In genomic region chr6:161922631-161923119, GRCh38 we compare ENCODE assay signal across 9 cellular contexts.
A peak's percentile ranks its signal among the peaks of the same experiment; 100 is the strongest.
DNase-seq lines count a peak whose midpoint lies in the region; ATAC-seq, FAIRE-seq and TF ChIP-seq lines count a peak whose summit lies in the region.
"Had no signal": no experiment of that assay in that cellular context is flagged by ENCODE, and none has a peak within 500 bp of the region (broad histone marks: within the 10 kb centered on the region; RNA-seq: fewer than 3 reads in every experiment).

No MANE protein-coding gene starts in this region.

- H3K36me3 Mint-ChIP-seq in activated naive CD8-positive, alpha-beta T cell treated with anti-CD3 and anti-CD28 coated beads, Interleukin-2, amount 50 U/mL, for 24 hours (ENCODE audit: low read depth), result no peaks in the 10 kb centered on the region
- H3K36me3 Mint-ChIP-seq in CD4-positive, alpha-beta memory T cell, result no peaks in the 10 kb centered on the region

- no peaks in the 10 kb centered on the region for H3K27me3 Mint-ChIP-seq in activated naive CD8-positive, alpha-beta T cell treated with anti-CD3 and anti-CD28 coated beads, Interleukin-2, amount 50 U/mL, for 24 hours
- no peaks in the 10 kb centered on the region for H3K27me3 Mint-ChIP-seq in CD4-positive, alpha-beta memory T cell

- peak; percentile 57 for TF ChIP-seq CTCF in NB4 (IDR thresholded peaks at IDR 0.05; ENCODE audit: low read depth, low read length)

- no peak overlapping the region for H3K27ac Mint-ChIP-seq in activated naive CD8-positive, alpha-beta T cell treated with anti-CD3 and anti-CD28 coated beads, Interleukin-2, amount 50 U/mL, for 24 hours
- H3K27ac Mint-ChIP-seq in CD4-positive, alpha-beta memory T cell, result no peak overlapping the region

- no peaks in the 10 kb centered on the region for H3K9me3 Mint-ChIP-seq in activated naive CD8-positive, alpha-beta T cell treated with anti-CD3 and anti-CD28 coated beads, Interleukin-2, amount 50 U/mL, for 24 hours
- no peaks in the 10 kb centered on the region for H3K9me3 Mint-ChIP-seq in CD4-positive, alpha-beta memory T cell

- DNase-seq in stimulated activated CD4-positive, alpha-beta T cell treated with anti-CD3 and anti-CD28 coated beads, Interleukin-1b, Interleukin-23, amount 100 ng/mL, for 48 hours, result peak; percentile 4
- DNase-seq in stimulated activated CD4-positive, alpha-beta T cell treated with anti-CD3 and anti-CD28 coated beads, Interleukin-4, amount 100 ng/mL, for 1 hour, result no peak
- DNase-seq in NB4 (ENCODE audit: low read depth) (peak; percentile 78), urothelium cell line (ENCODE audit: low spot score) (peak; percentile 72), NCI-H446 treated with DMSO at 0.1 percent for 48 hours (lab: John Stamatoyannopoulos, UW) (no peak)
- DNase-seq in activated naive CD8-positive, alpha-beta T cell treated with anti-CD3 and anti-CD28 coated beads, Interleukin-2, amount 50 U/mL, for 24 hours, result peak; percentile 21
- DNase-seq in CD4-positive, alpha-beta memory T cell, result no peak

- H3K4me1 Mint-ChIP-seq in activated naive CD8-positive, alpha-beta T cell treated with anti-CD3 and anti-CD28 coated beads, Interleukin-2, amount 50 U/mL, for 24 hours, result no peaks in the 10 kb centered on the region
- H3K4me1 Mint-ChIP-seq in CD4-positive, alpha-beta memory T cell, result no peaks in the 10 kb centered on the region

- H3K4me3 ChIP-seq in NB4 (ENCODE audit: low read depth, low read length), result no peak overlapping the region
- no peak overlapping the region for H3K4me3 ChIP-seq in CD4-positive, alpha-beta memory T cell (ENCODE audit: low read length in 2 of 2)

- no peaks in the 10 kb centered on the region for H3K36me3 ChIP-seq in CD4-positive, alpha-beta memory T cell (ENCODE audit: insufficient read depth, low read length)

- ATAC-seq in activated naive CD8-positive, alpha-beta T cell treated with anti-CD3 and anti-CD28 coated beads, Interleukin-2, amount 50 U/mL, for 24 hours, result peak; percentile 76

- CTCF ChIA-PET in CD4-positive, alpha-beta memory T cell (lab: Charles Lee; ENCODE audit: partially characterized antibody), result no interaction called here

- H3K27me3 ChIP-seq in CD4-positive, alpha-beta memory T cell (ENCODE audit: insufficient read depth, low read length), result no peaks in the 10 kb centered on the region

- no peak overlapping the region for H3K27ac ChIP-seq in CD4-positive, alpha-beta memory T cell (ENCODE audit: low read depth, low read length)

- POLR2A ChIA-PET in CD4-positive, alpha-beta memory T cell (lab: Charles Lee; ENCODE audit: partially characterized antibody), result no interaction called here

- no peaks in the 10 kb centered on the region for H3K4me1 ChIP-seq in CD4-positive, alpha-beta memory T cell (ENCODE audit: insufficient read depth, low read length)

- intact Hi-C loops in CD4-positive, alpha-beta memory T cell (cut with micrococcal nuclease), result no loop called here

- no peaks in the 10 kb centered on the region for H3K9me3 ChIP-seq in CD4-positive, alpha-beta memory T cell (ENCODE audit: control insufficient read depth in 1 of 2, low read length in 2 of 2)

- peak; percentile 99 for FAIRE-seq in islet of Langerhans (lab: Jason Lieb, UNC)
- no peak for FAIRE-seq in urothelium cell line (lab: Jason Lieb, UNC)
- FAIRE-seq: GM18507 had no signal

- no peak overlapping the region for H3K4me3 Mint-ChIP-seq in activated naive CD8-positive, alpha-beta T cell treated with anti-CD3 and anti-CD28 coated beads, Interleukin-2, amount 50 U/mL, for 24 hours
- no peak overlapping the region for H3K4me3 Mint-ChIP-seq in CD4-positive, alpha-beta memory T cell

- no peak for TF ChIP-seq POLR2A in NB4 (IDR thresholded peaks at IDR 0.05; ENCODE audit: extremely low read depth, insufficient read length)

Comparison
In these comparisons a context has a peak if more than half of its experiments do, and no peak if none do; other contexts are left out.
1. DNase-seq: peak in stimulated activated CD4-positive, alpha-beta T cell treated with anti-CD3 and anti-CD28 coated beads, Interleukin-1b, Interleukin-23, amount 100 ng/mL, for 48 hours (single experiment), NB4 (single experiment), activated naive CD8-positive, alpha-beta T cell treated with anti-CD3 and anti-CD28 coated beads, Interleukin-2, amount 50 U/mL, for 24 hours (single experiment) and urothelium cell line (single experiment); none in stimulated activated CD4-positive, alpha-beta T cell treated with anti-CD3 and anti-CD28 coated beads, Interleukin-4, amount 100 ng/mL, for 1 hour (single experiment), NCI-H446 treated with DMSO at 0.1 percent for 48 hours (single experiment) and CD4-positive, alpha-beta memory T cell (0 of 5).